In the genomic region with DNA sequence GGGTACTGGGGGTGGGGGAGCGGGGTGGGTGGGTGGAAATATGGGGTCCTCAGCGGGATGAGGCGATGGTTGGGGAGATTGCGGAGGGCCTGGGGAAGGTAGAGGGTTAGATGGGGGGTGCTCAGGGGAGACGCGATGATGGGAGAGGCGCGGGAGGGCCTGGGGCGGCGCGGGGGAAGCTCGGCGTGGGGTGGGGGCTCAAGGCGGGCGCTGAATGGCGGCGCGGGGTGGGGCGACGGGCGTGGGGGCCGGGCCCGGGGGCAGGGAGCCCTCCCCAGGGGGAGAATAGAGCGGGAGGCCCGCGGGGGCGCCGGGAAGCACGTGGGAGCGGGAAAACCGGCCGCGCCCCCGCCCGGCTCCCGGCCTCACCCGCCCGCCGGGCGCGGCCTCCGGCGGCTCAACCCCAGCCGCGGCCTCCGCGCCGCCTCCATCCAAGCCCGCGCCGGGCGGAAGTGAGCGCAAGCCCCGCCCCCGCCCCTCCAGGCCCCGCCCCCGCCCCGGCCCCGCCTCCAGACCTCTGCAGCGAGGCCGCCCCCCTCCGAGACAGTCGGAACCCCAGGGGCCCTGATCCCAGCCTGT, we compare ENCODE assay signal across 9 cellular contexts. TPM values are rescaled to one million over a fixed set of nuclear protein-coding genes. Genes with fewer than 3 reads are reported as not detected.
DNase-seq lines count a peak whose midpoint lies in the region; ATAC-seq, FAIRE-seq and TF ChIP-seq lines count a peak whose summit lies in the region.
"Had no signal": no experiment of that assay in that cellular context is flagged by ENCODE, and none has a peak within 500 bp of the region (broad histone marks: within the 10 kb centered on the region; RNA-seq: fewer than 3 reads in every experiment).

A gene with protein sequence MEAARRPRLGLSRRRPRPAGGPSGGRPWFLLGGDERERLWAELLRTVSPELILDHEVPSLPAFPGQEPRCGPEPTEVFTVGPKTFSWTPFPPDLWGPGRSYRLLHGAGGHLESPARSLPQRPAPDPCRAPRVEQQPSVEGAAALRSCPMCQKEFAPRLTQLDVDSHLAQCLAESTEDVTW (minus strand): TSS at position 454 of the 579 bp plus-strand sequence. CDS start 23 bp downstream, at position 431.

- DNase-seq in COLO668 (lab: John Stamatoyannopoulos, UW; ENCODE audit: unreplicated experiment) (peak; percentile 93), GM19239 (ENCODE audit: insufficient read length, low spot score) (peak; percentile 90), RWPE2 (ENCODE audit: low spot score) (no peak), right cardiac atrium (peak in 1 of 3 donors; percentile 83), putamen (ENCODE audit: low spot score) (no peak)

- H3K9ac ChIP-seq in rectal smooth muscle tissue (ENCODE audit: low read length), result peak within 1 kb of the TSS; percentile 60

- intact Hi-C loops in right cardiac atrium (cut with DNase I), result loop anchor here in 3 of 4 donors (2.0 to 10.0 kb wide), 3 partner anchors 120 to 188 kb away; no protein-coding TSS in a partner anchor

- 2% methylated on average over 62 of the region's 63 CpGs for WGBS in right cardiac atrium

- peak within 1 kb of the TSS; percentile 81 for H3K4me3 ChIP-seq in RWPE2 (ENCODE audit: severe bottlenecking)
- H3K4me3 ChIP-seq in right cardiac atrium (ENCODE audit: low read length), result peak within 1 kb of the TSS; percentile 71
- H3K4me3 ChIP-seq in rectal smooth muscle tissue (ENCODE audit: low read length), result peak within 1 kb of the TSS; percentile 73

- H3K4me1 ChIP-seq in RWPE2 (ENCODE audit: insufficient read depth, poor library complexity, severe bottlenecking), result no peaks in the 10 kb centered on the region
- H3K4me1 ChIP-seq in right cardiac atrium (ENCODE audit: control insufficient read depth, insufficient read depth, low read length), result peaks cover 3% of the 10 kb centered on the region
- H3K4me1 ChIP-seq in rectal smooth muscle tissue (ENCODE audit: control insufficient read depth, insufficient read depth, low read length), result peaks cover 40% of the 10 kb centered on the region

- H3K36me3 ChIP-seq in RWPE2 (ENCODE audit: low read depth) (no peaks in the 10 kb centered on the region; the same call in 1 of the 2 replicates), rectal smooth muscle tissue (ENCODE audit: control insufficient read depth, insufficient read depth, low read length) (no peaks in the 10 kb centered on the region)

- no peak for TF ChIP-seq CTCF in RWPE2 (IDR thresholded peaks at IDR 0.05; ENCODE audit: poor library complexity, severe bottlenecking)

- H3K27ac ChIP-seq in RWPE2 (ENCODE audit: poor library complexity, severe bottlenecking), result peak within 1 kb of the TSS; percentile 62
- peak within 1 kb of the TSS; percentile 90 for H3K27ac ChIP-seq in angular gyrus (ENCODE audit: low read depth, low read length)
- peak within 1 kb of the TSS; percentile 87 for H3K27ac ChIP-seq in right cardiac atrium (ENCODE audit: low read length)
- peak within 1 kb of the TSS; percentile 85 for H3K27ac ChIP-seq in rectal smooth muscle tissue (ENCODE audit: low read depth, low read length)

- no peak for FAIRE-seq in GM19239 (lab: Jason Lieb, UNC)
- FAIRE-seq: islet of Langerhans had no signal

- H3K9me3 ChIP-seq in RWPE2 (ENCODE audit: severe bottlenecking) (no peaks in the 10 kb centered on the region), right cardiac atrium (ENCODE audit: control insufficient read depth, low read length) (no peaks in the 10 kb centered on the region)

- H3K27me3 ChIP-seq in RWPE2 (ENCODE audit: insufficient read depth, poor library complexity, severe bottlenecking) (no peaks in the 10 kb centered on the region), right cardiac atrium (ENCODE audit: control insufficient read depth, insufficient read depth) (no peaks in the 10 kb centered on the region), rectal smooth muscle tissue (ENCODE audit: control insufficient read depth, insufficient read depth, low read length) (no peaks in the 10 kb centered on the region)

- ATAC-seq in HG03342 (IDR thresholded peaks at IDR 0.05; ENCODE audit: unreplicated experiment) (peak; percentile 64), RWPE2 (ENCODE audit: low read depth) (peak; percentile 40), right cardiac atrium (peak; percentile 60 to 61)

RNA-seq across cellular contexts. Expression of the gene that starts here (rescaled TPM):
- total RNA-seq in right cardiac atrium, result 10 to 100 TPM; 35.5 to 49.3 (median 37.2) TPM
- 56.3 TPM for polyA plus RNA-seq in right cardiac atrium

Comparison
In these comparisons a context has a peak if more than half of its experiments do, and no peak if none do; other contexts are left out.
1. DNase-seq: peak in COLO668 (single experiment) and GM19239 (single experiment); none in RWPE2 (single experiment) and putamen (single experiment).
2. Peak in every context shown above with its lines, with median percentiles within 50 percentile points of each other: ATAC-seq, H3K27ac ChIP-seq and H3K4me3 ChIP-seq.